Comparison of ENCODE assay signal across 1 cellular context in genomic region chr5:134817006-134817405, GRCh38.
TF ChIP-seq lines count a peak whose summit lies in the region.

No MANE protein-coding gene starts in this region.

TF ChIP-seq in HCT116, 20 proteins besides CTCF, POLR2A, EP300 and RAD21 (continued from another document):
- no peak for TF ChIP-seq FOSL1 (IDR thresholded peaks at IDR 0.05; ENCODE audit: low read depth)
- TF ChIP-seq ZNF274 (IDR thresholded peaks at IDR 0.05; ENCODE audit: low read depth, low read length): no peak
- TF ChIP-seq, protein P1, sequence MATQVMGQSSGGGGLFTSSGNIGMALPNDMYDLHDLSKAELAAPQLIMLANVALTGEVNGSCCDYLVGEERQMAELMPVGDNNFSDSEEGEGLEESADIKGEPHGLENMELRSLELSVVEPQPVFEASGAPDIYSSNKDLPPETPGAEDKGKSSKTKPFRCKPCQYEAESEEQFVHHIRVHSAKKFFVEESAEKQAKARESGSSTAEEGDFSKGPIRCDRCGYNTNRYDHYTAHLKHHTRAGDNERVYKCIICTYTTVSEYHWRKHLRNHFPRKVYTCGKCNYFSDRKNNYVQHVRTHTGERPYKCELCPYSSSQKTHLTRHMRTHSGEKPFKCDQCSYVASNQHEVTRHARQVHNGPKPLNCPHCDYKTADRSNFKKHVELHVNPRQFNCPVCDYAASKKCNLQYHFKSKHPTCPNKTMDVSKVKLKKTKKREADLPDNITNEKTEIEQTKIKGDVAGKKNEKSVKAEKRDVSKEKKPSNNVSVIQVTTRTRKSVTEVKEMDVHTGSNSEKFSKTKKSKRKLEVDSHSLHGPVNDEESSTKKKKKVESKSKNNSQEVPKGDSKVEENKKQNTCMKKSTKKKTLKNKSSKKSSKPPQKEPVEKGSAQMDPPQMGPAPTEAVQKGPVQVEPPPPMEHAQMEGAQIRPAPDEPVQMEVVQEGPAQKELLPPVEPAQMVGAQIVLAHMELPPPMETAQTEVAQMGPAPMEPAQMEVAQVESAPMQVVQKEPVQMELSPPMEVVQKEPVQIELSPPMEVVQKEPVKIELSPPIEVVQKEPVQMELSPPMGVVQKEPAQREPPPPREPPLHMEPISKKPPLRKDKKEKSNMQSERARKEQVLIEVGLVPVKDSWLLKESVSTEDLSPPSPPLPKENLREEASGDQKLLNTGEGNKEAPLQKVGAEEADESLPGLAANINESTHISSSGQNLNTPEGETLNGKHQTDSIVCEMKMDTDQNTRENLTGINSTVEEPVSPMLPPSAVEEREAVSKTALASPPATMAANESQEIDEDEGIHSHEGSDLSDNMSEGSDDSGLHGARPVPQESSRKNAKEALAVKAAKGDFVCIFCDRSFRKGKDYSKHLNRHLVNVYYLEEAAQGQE (IDR thresholded peaks at IDR 0.05; ENCODE audit: low read depth): no peak
- TF ChIP-seq EZH2phosphoT487 (IDR thresholded peaks at IDR 0.05; ENCODE audit: borderline replicate concordance): no peak
TF ChIP-seq in HCT116: peak in this region for 0.
